12 cellular contexts compared by ENCODE assay signal in the genomic region with DNA sequence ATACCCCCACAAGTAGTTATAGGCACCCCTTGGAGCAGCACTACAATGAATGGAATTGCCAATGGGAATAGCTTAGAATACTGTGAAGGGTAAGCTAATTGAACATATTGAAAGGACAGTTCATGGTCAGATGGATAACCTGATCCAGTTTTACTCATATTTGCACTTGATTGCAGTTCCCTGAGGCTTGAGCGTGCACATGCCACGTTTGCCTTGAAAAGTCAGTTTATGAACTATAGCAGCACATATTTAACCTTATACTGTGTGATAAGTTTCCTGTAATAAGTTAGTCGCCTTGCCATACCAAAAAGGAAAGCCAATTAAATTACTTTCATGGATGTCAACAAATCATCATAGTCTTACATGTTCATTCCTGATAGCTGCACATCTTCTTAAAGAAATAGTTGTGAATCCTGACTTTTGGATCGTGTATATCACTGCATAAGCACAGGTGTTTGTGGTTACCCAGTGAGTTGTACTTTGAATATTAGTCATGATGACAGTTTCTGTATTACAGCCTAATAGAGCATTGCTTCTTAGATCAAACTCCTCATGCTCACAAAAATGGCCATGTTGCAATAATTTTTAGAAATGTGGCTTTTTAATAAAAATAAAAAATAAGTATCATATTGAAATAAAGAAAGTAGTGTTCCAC. TPM values are rescaled to one million over a fixed set of nuclear protein-coding genes. Genes with fewer than 3 reads are reported as not detected.
A peak's percentile ranks its signal among the peaks of the same experiment; 100 is the strongest.
DNase-seq lines count a peak whose midpoint lies in the region; ATAC-seq and TF ChIP-seq lines count a peak whose summit lies in the region.
"Had no signal": no experiment of that assay in that cellular context is flagged by ENCODE, and none has a peak within 500 bp of the region (broad histone marks: within the 10 kb centered on the region; RNA-seq: fewer than 3 reads in every experiment).

No MANE protein-coding gene starts in this region.

- H3K4me3 ChIP-seq in osteoblast (ENCODE audit: insufficient read depth, low read length) = no peak overlapping the region

- H3K27me3 ChIP-seq in osteoblast (ENCODE audit: insufficient read depth, low read length) = peaks cover 2% of the 10 kb centered on the region

- H3K4me2 ChIP-seq in osteoblast (ENCODE audit: insufficient read depth, low read length) = no peak overlapping the region

- DNase-seq in GM10266 (ENCODE audit: extremely low spot score) = peak; percentile 47
- DNase-seq in osteoblast (ENCODE audit: insufficient read length, low spot score, missing footprints) = no peak
- no peak for DNase-seq in hepatic stellate cell (ENCODE audit: low spot score)
- no peak for DNase-seq in HuH-7.5 (ENCODE audit: low spot score)
- DNase-seq: AML-193; OCI-M1; stimulated activated CD4-positive, alpha-beta T cell treated with anti-CD3 and anti-CD28 coated beads, Interleukin-15, amount 100 ng/mL, for 24 hours had no signal

- ATAC-seq in GM19023 (IDR thresholded peaks at IDR 0.05; ENCODE audit: unreplicated experiment) (peak; percentile 91), GM21737 (IDR thresholded peaks at IDR 0.05; ENCODE audit: unreplicated experiment) (peak; percentile 89), HG03159 (IDR thresholded peaks at IDR 0.05; ENCODE audit: unreplicated experiment) (peak; percentile 96), HG03196 (IDR thresholded peaks at IDR 0.05; ENCODE audit: unreplicated experiment) (no peak)

- H3K27ac ChIP-seq in osteoblast (ENCODE audit: low read depth, low read length) = no peak overlapping the region

- H3K4me1 ChIP-seq in osteoblast (ENCODE audit: insufficient read depth, low read length) = no peaks in the 10 kb centered on the region

- no peaks in the 10 kb centered on the region for H4K20me1 ChIP-seq in osteoblast (ENCODE audit: insufficient read depth, low read length)

- H3K79me2 ChIP-seq in osteoblast (ENCODE audit: insufficient read depth, low read length) = no peaks in the 10 kb centered on the region

- H3K36me3 ChIP-seq in osteoblast (ENCODE audit: insufficient read depth, low read length) = no peaks in the 10 kb centered on the region

- TF ChIP-seq CTCF in GM10266 (IDR thresholded peaks at IDR 0.05; ENCODE audit: control insufficient read depth, insufficient read depth, low read depth, missing control alignments) (no peak), osteoblast (IDR thresholded peaks at IDR 0.05; ENCODE audit: extremely low read depth, low read depth, low read length) (no peak)

- no peak overlapping the region for H2AFZ ChIP-seq in osteoblast (ENCODE audit: low read length)

- no peaks in the 10 kb centered on the region for H3K9me3 ChIP-seq in osteoblast (ENCODE audit: low read depth, low read length)

RNA-seq across cellular contexts. Expression of a gene that starts 21.6 kb away (rescaled TPM):
- total RNA-seq in osteoblast = not detected in 2 replicates
- total RNA-seq: cerebellum had no signal

RNA-seq across cellular contexts. Expression of a gene that starts 33.0 kb away (rescaled TPM):
- total RNA-seq in osteoblast = not detected in 2 replicates
- total RNA-seq: cerebellum had no signal

RNA-seq across cellular contexts. Expression of a gene that starts 54.5 kb away (rescaled TPM):
- under 0.01 and 0.36 TPM in 2 replicates for total RNA-seq in osteoblast
